13 cellular contexts compared by ENCODE assay signal in genomic region chr14:99596071-99596627, GRCh38. TPM values are rescaled to one million over a fixed set of nuclear protein-coding genes. Genes with fewer than 3 reads are reported as not detected.
DNase-seq lines count a peak whose midpoint lies in the region; ATAC-seq and TF ChIP-seq lines count a peak whose summit lies in the region.
"Had no signal": no experiment of that assay in that cellular context is flagged by ENCODE, and none has a peak within 500 bp of the region (broad histone marks: within the 10 kb centered on the region; RNA-seq: fewer than 3 reads in every experiment).

No MANE protein-coding gene starts in this region.

- H4K5ac ChIP-seq in IMR-90 (ENCODE audit: low read depth, low read length), result no peak overlapping the region

- H3K14ac ChIP-seq in IMR-90 (replicated peaks; ENCODE audit: low read depth, low read length), result peak overlapping the region; percentile 42

- H3K18ac ChIP-seq in IMR-90 (ENCODE audit: low read depth, low read length), result no peak overlapping the region

- H3K4me3 ChIP-seq in IMR-90 (ENCODE audit: insufficient read depth, low read depth, low read length), result no peak overlapping the region
- H3K4me3 ChIP-seq in lower lobe of right lung, result no peak overlapping the region
- H3K4me3 ChIP-seq in stomach smooth muscle (ENCODE audit: low read length in 2 of 2), result peak overlapping the region in 1 of 2 donors; percentile 29
- H3K4me3 ChIP-seq: K562 had no signal

- CTCF ChIA-PET in IMR-90 (lab: Yijun Ruan, JAX), result no interaction called here

- ATAC-seq in IMR-90 (ENCODE audit: low read depth) (no peak), lower lobe of right lung (peak; percentile 83 to 92), HG03025 (IDR thresholded peaks at IDR 0.05; ENCODE audit: low FRiP score, unreplicated experiment) (no peak), GM18519 (IDR thresholded peaks at IDR 0.05; ENCODE audit: low FRiP score, unreplicated experiment) (no peak)
- no peak for ATAC-seq in central memory CD8-positive, alpha-beta T cell (replicated peaks; ENCODE audit: extremely low read depth, poor library complexity, severe bottlenecking)
- ATAC-seq: HCT116 had no signal

- H4K20me1 ChIP-seq in IMR-90 (ENCODE audit: insufficient read depth, low read length), result peaks cover 42% of the 10 kb centered on the region

- H3K4me1 Mint-ChIP-seq in central memory CD8-positive, alpha-beta T cell, result peaks cover 24% of the 10 kb centered on the region

- H3K9me3 Mint-ChIP-seq in central memory CD8-positive, alpha-beta T cell, result no peaks in the 10 kb centered on the region
- H3K9me3 Mint-ChIP-seq: endodermal cell, naive B cell had no signal

- no peak overlapping the region for H3K23ac ChIP-seq in IMR-90 (ENCODE audit: low read depth, low read length)

- H3K79me1 ChIP-seq in IMR-90 (ENCODE audit: low read depth in 1 of 2, low read length in 2 of 2), result peaks cover 22 to 94% of the 10 kb centered on the region in 2 experiments

- H2AK5ac ChIP-seq in IMR-90 (ENCODE audit: low read depth, low read length), result no peak overlapping the region

- 90% methylated on average over 2 of the region's 10 CpGs; no CpG with 5 or more reads in 1 of the 2 experiments for WGBS in IMR-90 (ENCODE audit: extremely low coverage in 2 of 2, insufficient read length in 1 of 2), 2 experiments

- H3K4ac ChIP-seq in IMR-90 (ENCODE audit: low read depth, low read length), result 0 out of 2 replicates have a peak overlapping the region, but pooled peaks have one; percentile 10

- no peak overlapping the region; a peak in 1 of 4 replicates for H4K8ac ChIP-seq in IMR-90 (ENCODE audit: low read depth in 2 of 2, low read length in 2 of 2)

- no peak for TF ChIP-seq RAD21 in IMR-90 (IDR thresholded peaks at IDR 0.05; ENCODE audit: low read length)

- peaks cover 2% of the 10 kb centered on the region for H3K36me3 Mint-ChIP-seq in central memory CD8-positive, alpha-beta T cell (ENCODE audit: insufficient read depth)
- H3K36me3 Mint-ChIP-seq: naive B cell had no signal

- no peak overlapping the region for H3K27ac ChIP-seq in IMR-90 (ENCODE audit: insufficient read depth, low read length)
- peak overlapping the region; percentile 76 for H3K27ac ChIP-seq in lower lobe of right lung
- H3K27ac ChIP-seq in stomach smooth muscle (ENCODE audit: low read length), result peak overlapping the region; percentile 18

- H3K27ac Mint-ChIP-seq in central memory CD8-positive, alpha-beta T cell (ENCODE audit: low read depth), result peak overlapping the region; percentile 51
- H3K27ac Mint-ChIP-seq: endodermal cell had no signal

- H3K27me3 ChIP-seq in IMR-90 (ENCODE audit: control insufficient read depth, insufficient read depth, low read length) (no peaks in the 10 kb centered on the region), lower lobe of right lung (ENCODE audit: low read depth) (no peaks in the 10 kb centered on the region), stomach smooth muscle (ENCODE audit: control insufficient read depth in 1 of 2, insufficient read depth in 2 of 2, low read length in 2 of 2) (no peaks in the 10 kb centered on the region)

- no TSS peak for BruUV-seq in IMR-90 (replicated peaks; lab: Mats Ljungman, UMichigan)

- peaks cover 34% of the 10 kb centered on the region for H3K9me1 ChIP-seq in IMR-90 (ENCODE audit: insufficient read depth, low read length)

- no peak overlapping the region for H2BK5ac ChIP-seq in IMR-90 (ENCODE audit: low read depth, low read length, poor library complexity, severe bottlenecking)

- TF ChIP-seq CTCF in IMR-90 (conservative IDR thresholded peaks at IDR 0.05; ENCODE audit: low read depth, low read length) (no peak), lower lobe of right lung (IDR thresholded peaks at IDR 0.05) (no peak)

- H3K56ac ChIP-seq in IMR-90 (ENCODE audit: extremely low read depth, insufficient read depth, low read length), result no peak overlapping the region

- no peak overlapping the region for H4K91ac ChIP-seq in IMR-90 (ENCODE audit: insufficient read depth, low read depth, low read length)

- H3K4me2 ChIP-seq in IMR-90 (ENCODE audit: low read depth, low read length), result no peak overlapping the region

- dilution Hi-C loops in IMR-90 (cut with HindIII; ENCODE audit: low sequenced_read_pairs, unreplicated experiment), result no loop called here

- no peak overlapping the region for H2BK20ac ChIP-seq in IMR-90 (ENCODE audit: low read depth, low read length)

- in situ Hi-C loops in IMR-90 (cut with MboI; ENCODE audit: low sequenced_read_pairs), result no loop called here

- H3K36me3 ChIP-seq in IMR-90 (ENCODE audit: control insufficient read depth, insufficient read depth, low read length) (no peaks in the 10 kb centered on the region), lower lobe of right lung (no peaks in the 10 kb centered on the region), stomach smooth muscle (ENCODE audit: control insufficient read depth in 2 of 2, insufficient read depth in 2 of 2, low read length in 2 of 2) (no peaks in the 10 kb centered on the region)

- H3K4me1 ChIP-seq in IMR-90 (ENCODE audit: control insufficient read depth, insufficient read depth, low read length), result peaks cover 13% of the 10 kb centered on the region
- peaks cover 86% of the 10 kb centered on the region for H3K4me1 ChIP-seq in lower lobe of right lung
- H3K4me1 ChIP-seq in stomach smooth muscle (ENCODE audit: control insufficient read depth, insufficient read depth, low read length), result peaks cover 92% of the 10 kb centered on the region

- H3K9me3 ChIP-seq in IMR-90 (ENCODE audit: control insufficient read depth, insufficient read depth, low read length), result no peaks in the 10 kb centered on the region
- no peaks in the 10 kb centered on the region for H3K9me3 ChIP-seq in lower lobe of right lung
- no peaks in the 10 kb centered on the region for H3K9me3 ChIP-seq in stomach smooth muscle (ENCODE audit: control insufficient read depth in 2 of 2, low read length in 2 of 2)

- H2BK15ac ChIP-seq in IMR-90 (ENCODE audit: low read depth, low read length), result no peak overlapping the region

- no peak overlapping the region for H2BK120ac ChIP-seq in IMR-90 (ENCODE audit: low read depth, low read length)

- H2AFZ ChIP-seq in IMR-90 (replicated peaks; ENCODE audit: low read length, poor library complexity), result no peak overlapping the region

- no peaks in the 10 kb centered on the region for H3K27me3 Mint-ChIP-seq in central memory CD8-positive, alpha-beta T cell

- intact Hi-C loops in IMR-90 (cut with micrococcal nuclease), result no loop called here
- intact Hi-C loops in lower lobe of right lung (cut with DNase I), result no loop called here

- H3K9ac ChIP-seq in IMR-90 (ENCODE audit: low read depth, low read length) (no peak overlapping the region), stomach smooth muscle (ENCODE audit: low read length in 2 of 2) (peak overlapping the region in 1 of 2 donors; percentile 51)

- H2AK9ac ChIP-seq in IMR-90 (replicated peaks; ENCODE audit: low read depth, low read length, poor library complexity), result peak overlapping the region; percentile 80

- no peak for DNase-seq in IMR-90
- no peak for DNase-seq in central memory CD8-positive, alpha-beta T cell (ENCODE audit: low spot score in 2 of 2)
- DNase-seq in lower lobe of right lung, result peak; percentile 73
- DNase-seq in central memory CD4-positive, alpha-beta T cell, result no peak
- DNase-seq in HuH-7.5 (ENCODE audit: low spot score), result no peak
- DNase-seq: endodermal cell, naive B cell, T-helper 9 cell had no signal

- TF ChIP-seq POLR2A in IMR-90 (IDR thresholded peaks at IDR 0.05; ENCODE audit: low read depth, low read length), result no peak

- POLR2A ChIA-PET in IMR-90 (lab: Charles Lee; ENCODE audit: unreplicated experiment), result no interaction called here

- no peak overlapping the region for H3K4me3 Mint-ChIP-seq in central memory CD8-positive, alpha-beta T cell
- H3K4me3 Mint-ChIP-seq: endodermal cell had no signal

TF ChIP-seq in IMR-90, 13 proteins besides CTCF, POLR2A, EP300 and RAD21 (continues in another document):
- TF ChIP-seq MAZ (IDR thresholded peaks at IDR 0.05; ENCODE audit: borderline replicate concordance, low read depth, low read length) (no peak), FOS (IDR thresholded peaks at IDR 0.05; ENCODE audit: low read depth, low read length) (no peak), CEBPB (IDR thresholded peaks at IDR 0.05; ENCODE audit: low read depth, low read length) (no peak), CHD1 (IDR thresholded peaks at IDR 0.05; ENCODE audit: low read depth, low read length) (no peak), RCOR1 (IDR thresholded peaks at IDR 0.05; ENCODE audit: insufficient replicate concordance, low read length) (no peak), NFE2L2 (IDR thresholded peaks at IDR 0.05; ENCODE audit: low read depth, low read length) (no peak), RFX5 (IDR thresholded peaks at IDR 0.05; ENCODE audit: low read depth, low read length) (no peak), ELK1 (IDR thresholded peaks at IDR 0.05; ENCODE audit: borderline replicate concordance, low read depth, low read length) (no peak), BHLHE40 (IDR thresholded peaks at IDR 0.05; ENCODE audit: low read depth, low read length) (no peak), MAFK (IDR thresholded peaks at IDR 0.05; ENCODE audit: low read depth, low read length) (no peak), MXI1 (IDR thresholded peaks at IDR 0.05; ENCODE audit: borderline replicate concordance, low read depth, low read length) (no peak), SMC3 (IDR thresholded peaks at IDR 0.05; ENCODE audit: low read depth, low read length) (no peak)

RNA-seq across cellular contexts. Expression of gene CCDC85C, which starts 7.9 kb away (rescaled TPM):
- total RNA-seq in IMR-90 (2012; rRNA removed) (13.9 and 16.0 TPM in 2 replicates), lower lobe of right lung (15.3 TPM)
- polyA plus RNA-seq in IMR-90 (2012; rRNA removed), result 19.0 and 22.2 TPM in 2 replicates
- 10.9 and 15.5 TPM in 2 replicates for polyA plus RNA-seq in IMR-90 (2012; cell fraction: cytosol; rRNA removed)
- polyA plus RNA-seq in IMR-90 (2012; cell fraction: nucleus; rRNA removed; ENCODE audit: low replicate concordance), result 11.3 and 20.4 TPM in 2 replicates

RNA-seq across cellular contexts. Expression of gene HHIPL1, which starts 48.8 kb away (rescaled TPM):
- 0.56 and 0.72 TPM in 2 replicates for total RNA-seq in IMR-90 (2012; rRNA removed)
- polyA plus RNA-seq in IMR-90 (2012; rRNA removed), result 0.65 and 1.4 TPM in 2 replicates
- polyA plus RNA-seq in IMR-90 (2012; cell fraction: cytosol; rRNA removed), result 0.48 and 1.5 TPM in 2 replicates
- 0.64 and 1.3 TPM in 2 replicates for polyA plus RNA-seq in IMR-90 (2012; cell fraction: nucleus; rRNA removed; ENCODE audit: low replicate concordance)
- total RNA-seq in lower lobe of right lung, result 1.6 TPM
- total RNA-seq: K562 had no signal
- polyA plus RNA-seq: K562 had no signal

Comparison
In these comparisons a context has a peak if more than half of its experiments do, and no peak if none do; other contexts are left out.
1. ATAC-seq: peak in lower lobe of right lung (2 of 2); none in IMR-90 (single experiment), central memory CD8-positive, alpha-beta T cell (single experiment), HG03025 (single experiment) and GM18519 (single experiment).